8 cellular contexts compared by ENCODE assay signal in genomic region chr1:201530741-201531521, GRCh38. TPM values are rescaled to one million over a fixed set of nuclear protein-coding genes. Genes with fewer than 3 reads are reported as not detected.
DNase-seq lines count a peak whose midpoint lies in the region; ATAC-seq and TF ChIP-seq lines count a peak whose summit lies in the region.

No MANE protein-coding gene starts in this region.

- no peak overlapping the region for H3K4me3 Mint-ChIP-seq in stimulated activated effector memory CD8-positive, alpha-beta T cell treated with anti-CD3 and anti-CD28 coated beads, Interleukin-12 subunit alpha, Interleukin-12 subunit beta, amount 100 ng/mL, for 72 hours
- no peak overlapping the region for H3K4me3 Mint-ChIP-seq in effector memory CD8-positive, alpha-beta T cell

- H3K4me1 Mint-ChIP-seq in stimulated activated effector memory CD8-positive, alpha-beta T cell treated with anti-CD3 and anti-CD28 coated beads, Interleukin-12 subunit alpha, Interleukin-12 subunit beta, amount 100 ng/mL, for 72 hours: peaks cover 5% of the 10 kb centered on the region
- peaks cover 0 to 2% of the 10 kb centered on the region in 2 donors for H3K4me1 Mint-ChIP-seq in effector memory CD8-positive, alpha-beta T cell (ENCODE audit: low read depth in 2 of 2)

- no peak overlapping the region for H3K4me3 ChIP-seq in GM06990 (replicated peaks; ENCODE audit: low read depth, low read length)
- H3K4me3 ChIP-seq in SK-N-MC: no peak overlapping the region
- no peak overlapping the region for H3K4me3 ChIP-seq in colonic mucosa
- no peak overlapping the region for H3K4me3 ChIP-seq in right lobe of liver

- no peak for TF ChIP-seq POLR2A in right lobe of liver (IDR thresholded peaks at IDR 0.05)

- no peaks in the 10 kb centered on the region for H3K36me3 Mint-ChIP-seq in stimulated activated effector memory CD8-positive, alpha-beta T cell treated with anti-CD3 and anti-CD28 coated beads, Interleukin-12 subunit alpha, Interleukin-12 subunit beta, amount 100 ng/mL, for 72 hours
- H3K36me3 Mint-ChIP-seq in effector memory CD8-positive, alpha-beta T cell (ENCODE audit: insufficient read depth): no peaks in the 10 kb centered on the region

- ATAC-seq in right lobe of liver (peak; percentile 84 to 91 (median 88)), GM21717 (IDR thresholded peaks at IDR 0.05; ENCODE audit: unreplicated experiment) (no peak)
- ATAC-seq in stimulated activated effector memory CD8-positive, alpha-beta T cell treated with anti-CD3 and anti-CD28 coated beads, Interleukin-12 subunit alpha, Interleukin-12 subunit beta, amount 100 ng/mL, for 72 hours: peak; percentile 62
- no peak for ATAC-seq in effector memory CD8-positive, alpha-beta T cell (replicated peaks)

- WGBS in right lobe of liver (ENCODE audit: insufficient coverage, low coverage, low lambda C conversion rate, missing lambda C conversion rate): 8% methylated on average over 4 of the region's 25 CpGs

- H3K36me3 ChIP-seq in GM06990 (ENCODE audit: control insufficient read depth, insufficient read depth, low read length): no peaks in the 10 kb centered on the region
- H3K36me3 ChIP-seq in SK-N-MC (ENCODE audit: insufficient read depth, low read length): no peaks in the 10 kb centered on the region
- no peaks in the 10 kb centered on the region for H3K36me3 ChIP-seq in colonic mucosa
- H3K36me3 ChIP-seq in right lobe of liver: no peaks in the 10 kb centered on the region

- H3K27me3 Mint-ChIP-seq in effector memory CD8-positive, alpha-beta T cell: peaks cover 19 to 29% of the 10 kb centered on the region in 2 donors

- TF ChIP-seq CTCF in GM06990 (IDR thresholded peaks at IDR 0.05; ENCODE audit: insufficient read depth, low read length, poor library complexity, severe bottlenecking): peak; percentile 84
- peak; percentile 68 for TF ChIP-seq CTCF in colonic mucosa (IDR thresholded peaks at IDR 0.05)
- TF ChIP-seq CTCF in right lobe of liver (IDR thresholded peaks at IDR 0.05): peak; percentile 57 to 75 (median 64)

- H3K9ac ChIP-seq in SK-N-MC (ENCODE audit: insufficient read length) (no peak overlapping the region), colonic mucosa (ENCODE audit: low read depth in 2 of 2, low read length in 2 of 2) (peak overlapping the region in 1 of 2 donors; percentile 30)

- H3K27ac ChIP-seq in SK-N-MC (peak overlapping the region; percentile 74; the same call in 1 of the 2 replicates), colonic mucosa (no peak overlapping the region), right lobe of liver (no peak overlapping the region)

- DNase-seq in GM06990 (ENCODE audit: extremely low read depth, insufficient read length) (peak; percentile 33), NAMALWA (ENCODE audit: low spot score) (peak; percentile 55), SK-N-MC (ENCODE audit: low read depth, low spot score) (no peak), colonic mucosa (peak; percentile 79), right lobe of liver (peak in 1 of 3 donors; percentile 65)
- no peak for DNase-seq in stimulated activated effector memory CD8-positive, alpha-beta T cell treated with anti-CD3 and anti-CD28 coated beads, Interleukin-12 subunit alpha, Interleukin-12 subunit beta, amount 100 ng/mL, for 72 hours (ENCODE audit: low spot score in 2 of 2)
- no peak for DNase-seq in effector memory CD8-positive, alpha-beta T cell

- intact Hi-C loops in colonic mucosa (cut with DNase I): no loop called here
- intact Hi-C loops in right lobe of liver (cut with DNase I): no loop called here

- no peaks in the 10 kb centered on the region for H3K27me3 ChIP-seq in GM06990 (replicated peaks; ENCODE audit: control insufficient read depth, insufficient read depth, low read length)
- no peaks in the 10 kb centered on the region for H3K27me3 ChIP-seq in colonic mucosa
- H3K27me3 ChIP-seq in right lobe of liver: no peaks in the 10 kb centered on the region

- H3K9me3 Mint-ChIP-seq in stimulated activated effector memory CD8-positive, alpha-beta T cell treated with anti-CD3 and anti-CD28 coated beads, Interleukin-12 subunit alpha, Interleukin-12 subunit beta, amount 100 ng/mL, for 72 hours: no peaks in the 10 kb centered on the region
- no peaks in the 10 kb centered on the region for H3K9me3 Mint-ChIP-seq in effector memory CD8-positive, alpha-beta T cell

- H3K4me1 ChIP-seq in colonic mucosa: no peaks in the 10 kb centered on the region
- no peaks in the 10 kb centered on the region for H3K4me1 ChIP-seq in right lobe of liver

- H3K27ac Mint-ChIP-seq in stimulated activated effector memory CD8-positive, alpha-beta T cell treated with anti-CD3 and anti-CD28 coated beads, Interleukin-12 subunit alpha, Interleukin-12 subunit beta, amount 100 ng/mL, for 72 hours: no peak overlapping the region
- H3K27ac Mint-ChIP-seq in effector memory CD8-positive, alpha-beta T cell: no peak overlapping the region

- H3K9me3 ChIP-seq in SK-N-MC (ENCODE audit: low read depth, low read length) (no peaks in the 10 kb centered on the region), colonic mucosa (no peaks in the 10 kb centered on the region), right lobe of liver (no peaks in the 10 kb centered on the region)

RNA-seq across cellular contexts. Expression of gene NAV1, which starts 8.0 kb away (rescaled TPM):
- total RNA-seq in colonic mucosa (10 to 100 TPM; 17.9 to 24.1 TPM), right lobe of liver (1 to 10 TPM; 2.1 to 7.4 (median 3.7) TPM)

RNA-seq across cellular contexts. Expression of gene CSRP1, which starts 24.0 kb away (rescaled TPM):
- 100 to 1,000 TPM; 186 to 376 TPM for total RNA-seq in colonic mucosa
- total RNA-seq in right lobe of liver: 100 to 1,000 TPM in 2 of 6 experiments, 10 to 100 TPM in 4; 54.9 to 158 (median 87.0) TPM

Comparison
In these comparisons a context has a peak if more than half of its experiments do, and no peak if none do; other contexts are left out.
1. DNase-seq: peak in GM06990 (single experiment), NAMALWA (single experiment) and colonic mucosa (single experiment); none in SK-N-MC (single experiment), stimulated activated effector memory CD8-positive, alpha-beta T cell treated with anti-CD3 and anti-CD28 coated beads, Interleukin-12 subunit alpha, Interleukin-12 subunit beta, amount 100 ng/mL, for 72 hours (0 of 2) and effector memory CD8-positive, alpha-beta T cell (0 of 3).
2. ATAC-seq: peak in right lobe of liver (4 of 4) and stimulated activated effector memory CD8-positive, alpha-beta T cell treated with anti-CD3 and anti-CD28 coated beads, Interleukin-12 subunit alpha, Interleukin-12 subunit beta, amount 100 ng/mL, for 72 hours (single experiment); none in GM21717 (single experiment) and effector memory CD8-positive, alpha-beta T cell (single experiment).
3. Peak in every context shown above with its lines, with median percentiles within 50 percentile points of each other: CTCF ChIP-seq.